ENCODE assay signal across 9 cellular contexts in genomic region chr2:164599954-164600589, GRCh38. TPM values are rescaled to one million over a fixed set of nuclear protein-coding genes. Genes with fewer than 3 reads are reported as not detected.
DNase-seq lines count a peak whose midpoint lies in the region; ATAC-seq and TF ChIP-seq lines count a peak whose summit lies in the region.
"Had no signal": no experiment of that assay in that cellular context is flagged by ENCODE, and none has a peak within 500 bp of the region (broad histone marks: within the 10 kb centered on the region; RNA-seq: fewer than 3 reads in every experiment).

No MANE protein-coding gene starts in this region.

- no peaks in the 10 kb centered on the region for H3K79me2 ChIP-seq in HCT116 (ENCODE audit: insufficient read depth, low read length)

- no peak overlapping the region for H3K27ac ChIP-seq in HCT116 (ENCODE audit: low read depth, low read length)
- H3K27ac ChIP-seq in epithelial cell of prostate, result no peak overlapping the region

- H3K27ac Mint-ChIP-seq in nephron progenitor cell, result no peak overlapping the region
- H3K27ac Mint-ChIP-seq: CD4-positive, alpha-beta memory T cell had no signal

- no peak overlapping the region for H3K4me2 ChIP-seq in HCT116 (ENCODE audit: low read length)

- no peaks in the 10 kb centered on the region for H3K9me3 ChIP-seq in HCT116 (ENCODE audit: control insufficient read depth in 1 of 2, insufficient read depth in 1 of 2, low read depth in 1 of 2, low read length in 2 of 2)

- H3K4me3 ChIP-seq in HCT116 (replicated peaks in 1 of 2; ENCODE audit: low read depth in 1 of 2, low read length in 2 of 2), result no peak overlapping the region

- no peaks in the 10 kb centered on the region for H4K20me1 ChIP-seq in HCT116 (ENCODE audit: insufficient read depth)

- peak; percentile 99 for ATAC-seq in HCT116

- TF ChIP-seq RAD21 in HCT116 (IDR thresholded peaks at IDR 0.05; ENCODE audit: low read depth), result peak; percentile 70

- RAD21 ChIA-PET in HCT116 (lab: Charles Lee; ENCODE audit: low non-redundant PET in 1 of 2, low total read pairs in 2 of 2, uncharacterized antibody in 2 of 2, unreplicated experiment in 2 of 2), result no interaction called here

- H3K9ac ChIP-seq in HCT116 (ENCODE audit: low read length), result no peak overlapping the region

- peak overlapping the region; percentile 26 for H2AFZ ChIP-seq in HCT116 (ENCODE audit: low read depth, low read length, poor library complexity, severe bottlenecking)

- H3K9me3 Mint-ChIP-seq in nephron progenitor cell, result no peaks in the 10 kb centered on the region

- POLR2A ChIA-PET in HCT116 (lab: Charles Lee), result no interaction called here

- no peaks in the 10 kb centered on the region for H3K9me2 ChIP-seq in HCT116 (ENCODE audit: insufficient read depth)

- intact Hi-C loops in HCT116 (cut with micrococcal nuclease), result no loop called here

- CTCF ChIA-PET in HCT116 (lab: Charles Lee), result interaction anchor here (0.6 to 1.6 kb wide), 10 partner anchors 8 to 40 kb away, joined by 3 to 16 read pairs (median 3); partner anchors contain the start of gene GRB14

- no peaks in the 10 kb centered on the region for H3K27me3 Mint-ChIP-seq in nephron progenitor cell (ENCODE audit: low read depth, poor library complexity)

- no peak overlapping the region for H3K4me3 Mint-ChIP-seq in nephron progenitor cell
- H3K4me3 Mint-ChIP-seq: CD4-positive, alpha-beta memory T cell had no signal

- TF ChIP-seq CTCF in HCT116 (IDR thresholded peaks at IDR 0.05 in 2 of 3, conservative IDR thresholded peaks at IDR 0.05 in 1 of 3; ENCODE audit: borderline replicate concordance in 1 of 3, insufficient read depth in 1 of 3, low read depth in 2 of 3, low read length in 2 of 3), result peak; percentile 87 to 99 (median 92)
- peak; percentile 79 for TF ChIP-seq CTCF in nephron progenitor cell (IDR thresholded peaks at IDR 0.05)

- no peaks in the 10 kb centered on the region for H3K27me3 ChIP-seq in HCT116 (ENCODE audit: insufficient read depth, low read length)

- BruUV-seq in HCT116 (replicated peaks; lab: Mats Ljungman, UMichigan), result no TSS peak

- peak; percentile 33 to 68 for DNase-seq in NCI-H524 (lab: John Stamatoyannopoulos, UW)
- DNase-seq in NCI-H524 treated with DMSO at 0.1 percent for 48 hours (lab: John Stamatoyannopoulos, UW), result no peak
- peak; percentile 79 for DNase-seq in HCT116 (ENCODE audit: low read depth, low spot score)
- DNase-seq in LHCN-M2 (ENCODE audit: low read depth), result peak; percentile 79
- DNase-seq in RPMI8226, result peak; percentile 72
- peak; percentile 34 for DNase-seq in epithelial cell of prostate (ENCODE audit: low read depth, low spot score)
- DNase-seq in nephron progenitor cell, result peak; percentile 35
- DNase-seq in activated naive CD4-positive, alpha-beta T cell treated with Interleukin-2 at 50 U/mL for 16 hours, result no peak

- H3K4me1 Mint-ChIP-seq in nephron progenitor cell, result no peaks in the 10 kb centered on the region
- H3K4me1 Mint-ChIP-seq: CD4-positive, alpha-beta memory T cell had no signal

- TF ChIP-seq POLR2A in HCT116 (IDR thresholded peaks at IDR 0.05; ENCODE audit: borderline replicate concordance, extremely low read depth, insufficient read depth, insufficient read length), result no peak

- H3K4me1 ChIP-seq in HCT116 (ENCODE audit: control insufficient read depth in 1 of 2, insufficient read depth in 2 of 2, low read length in 2 of 2), result no peaks in the 10 kb centered on the region

- no peaks in the 10 kb centered on the region for H3K36me3 ChIP-seq in HCT116 (ENCODE audit: control insufficient read depth in 1 of 2, insufficient read depth in 2 of 2, low read length in 2 of 2)

- H3K36me3 Mint-ChIP-seq in nephron progenitor cell (ENCODE audit: low read depth), result no peaks in the 10 kb centered on the region
- H3K36me3 Mint-ChIP-seq: CD4-positive, alpha-beta memory T cell had no signal

TF ChIP-seq in HCT116, 20 proteins besides CTCF, POLR2A, EP300 and RAD21:
- 0 out of 2 replicates have a peak, but pooled peaks have one; percentile 23 for TF ChIP-seq MAX (IDR thresholded peaks at IDR 0.05)
- TF ChIP-seq CEBPB (IDR thresholded peaks at IDR 0.05; ENCODE audit: low read depth), result no peak
- TF ChIP-seq REST (IDR thresholded peaks at IDR 0.05; ENCODE audit: low read depth), result no peak
- peak; percentile 40; the same call in 1 of the 2 replicates for TF ChIP-seq CBX3 (IDR thresholded peaks at IDR 0.05; ENCODE audit: low read depth)
- peak; percentile 27 for TF ChIP-seq YY1 (IDR thresholded peaks at IDR 0.05; ENCODE audit: extremely low read depth, insufficient replicate concordance, low read depth, low read length)
- TF ChIP-seq ZNF274 (IDR thresholded peaks at IDR 0.05; ENCODE audit: low read depth, low read length), result no peak

RNA-seq across cellular contexts. Expression of gene GRB14, which starts 21.2 kb away (rescaled TPM):
- total RNA-seq in HCT116 (2021; ENCODE audit: unreplicated experiment), result 6.3 TPM
- polyA plus RNA-seq in HCT116 (2012), result 1.2 and 2.0 TPM in 2 replicates
- 0.34 and 0.77 TPM in 2 replicates for total RNA-seq in LHCN-M2 (2014; rRNA removed)
- 0.39 TPM for polyA plus RNA-seq in LHCN-M2 (2012)
- total RNA-seq: CD4-positive, alpha-beta memory T cell had no signal
- polyA plus RNA-seq: CD4-positive, alpha-beta memory T cell had no signal

Comparison
In these comparisons a context has a peak if more than half of its experiments do, and no peak if none do; other contexts are left out.
1. DNase-seq: peak in NCI-H524 (2 of 2), HCT116 (single experiment), LHCN-M2 (single experiment), RPMI8226 (single experiment), epithelial cell of prostate (single experiment) and nephron progenitor cell (single experiment); none in NCI-H524 treated with DMSO at 0.1 percent for 48 hours (single experiment) and activated naive CD4-positive, alpha-beta T cell treated with Interleukin-2 at 50 U/mL for 16 hours (single experiment).